8 cellular contexts compared by ENCODE assay signal in genomic region chr7:99375070-99375807, GRCh38. TPM values are rescaled to one million over a fixed set of nuclear protein-coding genes. Genes with fewer than 3 reads are reported as not detected.
DNase-seq lines count a peak whose midpoint lies in the region; ATAC-seq and TF ChIP-seq lines count a peak whose summit lies in the region.

No MANE protein-coding gene starts in this region.

- intact Hi-C loops in prostate gland (cut with DNase I) = no loop called here

- peak overlapping the region; percentile 84 to 88 for H3K27ac Mint-ChIP-seq in T-cell

- WGBS in prostate gland = 7% methylated on average over 38 of the region's 58 CpGs

- no peaks in the 10 kb centered on the region for H3K27me3 Mint-ChIP-seq in T-cell

- POLR2A ChIA-PET in T-cell (lab: Charles Lee) = interaction anchor here (0.7 to 1.4 kb wide), 3 partner anchors 33 to 257 kb away, joined by 5 to 6 read pairs (median 5); partner anchors contain the start of genes BUD31 (in 1 of the 2) and PDAP1 (in 1 of the 2)

- H3K36me3 ChIP-seq in DND-41 (ENCODE audit: insufficient read depth, low read length) = peaks cover 18% of the 10 kb centered on the region
- peaks cover 11% of the 10 kb centered on the region for H3K36me3 ChIP-seq in right atrium auricular region
- H3K36me3 ChIP-seq in prostate gland = no peaks in the 10 kb centered on the region

- peak overlapping the region; percentile 72 to 85 (median 74) for H3K4me3 Mint-ChIP-seq in T-cell

- ATAC-seq in DND-41 (ENCODE audit: insufficient read depth, low read depth) (peak; percentile 74), GM21390 (IDR thresholded peaks at IDR 0.05; ENCODE audit: unreplicated experiment) (peak; percentile 44), T-cell (replicated peaks in 1 of 4) (peak; percentile 25 to 54 (median 48))

- peak; percentile 73 for DNase-seq in DND-41
- peak; percentile 90 for DNase-seq in HuH-7.5 (ENCODE audit: low spot score)
- DNase-seq in T-cell = peak in 30 of 34 experiments; percentile 24 to 67 (median 43)
- peak in 32 of 56 donors; percentile 12 to 68 (median 34) for DNase-seq in amygdala (lab: John Stamatoyannopoulos, UW)
- peak; percentile 76 for DNase-seq in right atrium auricular region (ENCODE audit: low spot score)
- DNase-seq in prostate gland (ENCODE audit: low spot score) = peak; percentile 47
- no peak for DNase-seq in OCI-M2 (lab: John Stamatoyannopoulos, UW; ENCODE audit: unreplicated experiment)

- H4K20me1 ChIP-seq in DND-41 (ENCODE audit: insufficient read depth, low read length) = peaks cover 16% of the 10 kb centered on the region

- no peaks in the 10 kb centered on the region for H3K9me3 ChIP-seq in DND-41 (ENCODE audit: insufficient read depth, low read length, severe bottlenecking)
- H3K9me3 ChIP-seq in right atrium auricular region = no peaks in the 10 kb centered on the region
- H3K9me3 ChIP-seq in prostate gland = no peaks in the 10 kb centered on the region

- H3K27ac ChIP-seq in DND-41 (ENCODE audit: low read length) (peak overlapping the region; percentile 68), right atrium auricular region (peak overlapping the region; percentile 90), prostate gland (peak overlapping the region; percentile 73 to 77)

- H3K36me3 Mint-ChIP-seq in T-cell = peaks cover 10% of the 10 kb centered on the region

- CTCF ChIA-PET in T-cell (lab: Charles Lee) = interaction anchor here (0.6 to 1.2 kb wide), 2 partner anchors 16 to 33 kb away, joined by 3 to 5 read pairs; partner anchors contain the start of genes BUD31 (in 1 of the 2) and PDAP1 (in 1 of the 2)

- H3K9me3 Mint-ChIP-seq in T-cell = no peaks in the 10 kb centered on the region

- peaks cover 33% of the 10 kb centered on the region for H3K4me1 ChIP-seq in DND-41 (ENCODE audit: insufficient read depth, low read length)
- peaks cover 0 to 52% of the 10 kb centered on the region in 2 donors for H3K4me1 ChIP-seq in right atrium auricular region
- H3K4me1 ChIP-seq in prostate gland (replicated peaks) = no peaks in the 10 kb centered on the region

- peaks cover 41 to 45% (median 45%) of the 10 kb centered on the region in 3 donors for H3K4me1 Mint-ChIP-seq in T-cell

- TF ChIP-seq CTCF in DND-41 (IDR thresholded peaks at IDR 0.05; ENCODE audit: borderline replicate concordance, extremely low read depth, low read length, poor library complexity, severe bottlenecking) (no peak), right atrium auricular region (IDR thresholded peaks at IDR 0.05) (no peak), prostate gland (IDR thresholded peaks at IDR 0.05) (no peak)

- H3K79me2 ChIP-seq in DND-41 (ENCODE audit: insufficient read depth, low read length) = peaks cover 47% of the 10 kb centered on the region

- peak overlapping the region; percentile 65 for H3K9ac ChIP-seq in DND-41 (ENCODE audit: low read depth, low read length)

- H3K27me3 ChIP-seq in DND-41 (ENCODE audit: insufficient read depth, low read length, poor library complexity) (no peaks in the 10 kb centered on the region), right atrium auricular region (no peaks in the 10 kb centered on the region), prostate gland (replicated peaks; ENCODE audit: insufficient read depth) (no peaks in the 10 kb centered on the region)

- TF ChIP-seq POLR2A in prostate gland (IDR thresholded peaks at IDR 0.05) = peak; percentile 25

- H3K4me3 ChIP-seq in DND-41 (ENCODE audit: low read depth in 1 of 2, low read length in 2 of 2) = peak overlapping the region; percentile 78 to 83
- peak overlapping the region; percentile 82 to 94 for H3K4me3 ChIP-seq in right atrium auricular region
- H3K4me3 ChIP-seq in prostate gland = peak overlapping the region; percentile 76 to 78

- H3K4me2 ChIP-seq in DND-41 (ENCODE audit: insufficient read depth, low read length) = peak overlapping the region; percentile 79

- H2AFZ ChIP-seq in DND-41 (ENCODE audit: low read depth, low read length) = peak overlapping the region; percentile 89

RNA-seq across cellular contexts. Expression of gene ARPC1B, which starts 0.7 kb away (rescaled TPM):
- total RNA-seq in T-cell (100 to 1,000 TPM; 131 to 232 (median 203) TPM), right atrium auricular region (100 to 1,000 TPM in 1 of 2 donors, 10 to 100 TPM in 1; 53.0 to 115 TPM), prostate gland (10 to 100 TPM; 85.4 to 86.5 TPM)

RNA-seq across cellular contexts. Expression of gene PDAP1, which starts 33.2 kb away (rescaled TPM):
- total RNA-seq in T-cell = 10 to 100 TPM; 48.1 to 75.7 (median 67.4) TPM
- 10 to 100 TPM; 70.9 to 93.3 TPM for total RNA-seq in right atrium auricular region
- 100 to 1,000 TPM in 1 of 2 donors, 10 to 100 TPM in 1; 98.6 to 103 TPM for total RNA-seq in prostate gland

RNA-seq across cellular contexts. Expression of gene BUD31, which starts 33.5 kb away (rescaled TPM):
- total RNA-seq in T-cell = 100 to 1,000 TPM in 1 of 5 donors, 10 to 100 TPM in 4; 63.2 to 127 (median 82.3) TPM
- 10 to 100 TPM; 36.7 to 57.0 TPM for total RNA-seq in right atrium auricular region
- total RNA-seq in prostate gland = 10 to 100 TPM; 73.8 to 78.3 TPM

RNA-seq across cellular contexts. Expression of gene ARPC1A, which starts 49.5 kb away (rescaled TPM):
- total RNA-seq in T-cell = 10 to 100 TPM; 30.6 to 49.1 (median 40.4) TPM
- total RNA-seq in right atrium auricular region = 100 to 1,000 TPM; 108 to 117 TPM
- 100 to 1,000 TPM; 119 to 136 TPM for total RNA-seq in prostate gland
